In the genomic region with DNA sequence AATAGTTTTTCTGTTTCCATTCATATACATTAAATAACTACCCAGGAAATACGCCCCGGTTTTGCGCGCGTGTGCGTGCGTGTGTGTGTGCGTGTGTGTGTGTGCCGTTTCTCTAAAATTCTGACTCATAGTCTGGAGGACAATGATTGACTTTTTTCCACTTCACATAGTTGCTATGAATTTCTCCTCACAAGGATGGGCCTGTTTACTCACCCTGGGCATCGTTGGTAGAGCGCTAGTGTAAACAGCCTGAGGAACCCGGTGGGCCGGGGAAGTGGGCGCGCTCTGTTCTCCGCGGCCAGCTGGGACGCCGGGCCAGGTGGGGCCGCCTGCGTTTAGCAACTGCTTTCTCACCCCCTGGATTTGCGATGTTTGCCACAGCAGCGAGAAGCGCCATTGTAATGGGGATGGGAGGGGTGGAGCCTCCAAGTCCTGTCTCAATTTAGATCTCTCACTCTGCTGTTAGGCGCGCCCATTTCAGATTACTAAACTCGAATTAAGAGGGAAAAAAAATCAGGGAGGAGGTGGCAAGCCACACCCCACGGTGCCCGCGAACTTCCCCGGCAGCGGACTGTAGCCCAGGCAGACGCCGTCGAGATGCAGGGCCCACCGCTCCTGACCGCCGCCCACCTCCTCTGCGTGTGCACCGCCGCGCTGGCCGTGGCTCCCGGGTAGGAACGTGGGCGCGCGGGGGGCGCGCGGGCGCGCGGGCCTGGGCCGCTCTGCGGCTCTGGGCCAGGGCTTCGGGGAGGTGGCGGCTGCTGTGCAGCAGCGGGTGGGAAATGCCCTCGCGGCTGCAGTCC, we compare ENCODE assay signal across 8 cellular contexts. TPM values are rescaled to one million over a fixed set of nuclear protein-coding genes. Genes with fewer than 3 reads are reported as not detected.
DNase-seq lines count a peak whose midpoint lies in the region; ATAC-seq and TF ChIP-seq lines count a peak whose summit lies in the region.

A gene (plus strand): TSS at position 585 of the 803 bp plus-strand sequence. CDS start 13 bp downstream, at position 598.

- POLR2A ChIA-PET in RWPE1 (lab: Yijun Ruan, JAX; ENCODE audit: low non-redundant PET) = interaction anchor here (0.6 kb wide), 1 partner anchor 12 kb away, joined by 3 read pairs; no protein-coding TSS in a partner anchor

- TF ChIP-seq POLR2A in ovary (IDR thresholded peaks at IDR 0.05) = no peak

- TF ChIP-seq EP300 in ovary (IDR thresholded peaks at IDR 0.05) = no peak

- no peaks in the 10 kb centered on the region for H3K4me1 ChIP-seq in BE2C
- H3K4me1 ChIP-seq in ovary (ENCODE audit: insufficient read depth) = no peaks in the 10 kb centered on the region
- peaks cover 0 to 24% (median 16%) of the 10 kb centered on the region in 4 donors for H3K4me1 ChIP-seq in tibial artery

- peaks cover 4% of the 10 kb centered on the region for H3K9me3 Mint-ChIP-seq in glutamatergic neuron (ENCODE audit: unreplicated experiment)

- H3K27me3 Mint-ChIP-seq in glutamatergic neuron (ENCODE audit: unreplicated experiment) = no peaks in the 10 kb centered on the region

- DNase-seq in BE2C = peak; percentile 30
- DNase-seq in RWPE1 (ENCODE audit: low spot score) = peak; percentile 80
- DNase-seq in activated naive CD4-positive, alpha-beta T cell (lab: John Stamatoyannopoulos, UW) = peak in 3 of 4 experiments; percentile 21 to 54 (median 27)
- peak; percentile 54 for DNase-seq in glutamatergic neuron
- DNase-seq in ovary = peak in 2 of 5 donors; percentile 38 to 43
- peak; percentile 51 to 71 for DNase-seq in tibial artery

- H3K27me3 ChIP-seq in BE2C (peaks cover 20% of the 10 kb centered on the region), ovary (no peaks in the 10 kb centered on the region), tibial artery (no peaks in the 10 kb centered on the region)

- H3K36me3 ChIP-seq in BE2C = no peaks in the 10 kb centered on the region
- H3K36me3 ChIP-seq in ovary = no peaks in the 10 kb centered on the region
- no peaks in the 10 kb centered on the region for H3K36me3 ChIP-seq in tibial artery

- peak within 1 kb of the TSS; percentile 66 for H3K27ac Mint-ChIP-seq in glutamatergic neuron (ENCODE audit: unreplicated experiment)

- H3K4me3 ChIP-seq in BE2C (ENCODE audit: low read depth, low read length) (peak within 1 kb of the TSS; percentile 51), ovary (peak within 1 kb of the TSS; percentile 60), tibial artery (peak within 1 kb of the TSS; percentile 62 to 63)

- ATAC-seq in GM19324 (IDR thresholded peaks at IDR 0.05; ENCODE audit: low FRiP score, unreplicated experiment) (peak; percentile 64), HG03457 (IDR thresholded peaks at IDR 0.05; ENCODE audit: unreplicated experiment) (peak; percentile 48)

- CTCF ChIA-PET in RWPE1 (lab: Yijun Ruan, JAX) = no interaction called here

- H3K36me3 Mint-ChIP-seq in glutamatergic neuron (ENCODE audit: unreplicated experiment) = no peaks in the 10 kb centered on the region

- H3K27ac ChIP-seq in RWPE1 (peak within 1 kb of the TSS; percentile 100), ovary (peak within 1 kb of the TSS in 1 of 2 donors; percentile 33), tibial artery (peak within 1 kb of the TSS; percentile 76 to 84)

- H3K4me3 Mint-ChIP-seq in glutamatergic neuron (ENCODE audit: unreplicated experiment) = peak within 1 kb of the TSS; percentile 85

- WGBS in ovary, 3 donors = 2 to 3% (median 3%) methylated on average over 55 to 61 of the region's 61 CpGs

- intact Hi-C loops in ovary (cut with DNase I) (no loop called here), tibial artery (cut with DNase I; ENCODE audit: low total_unique reads) (no loop called here)

- H3K9me3 ChIP-seq in BE2C (no peaks in the 10 kb centered on the region), ovary (no peaks in the 10 kb centered on the region), tibial artery (no peaks in the 10 kb centered on the region)

- H3K4me1 Mint-ChIP-seq in glutamatergic neuron (ENCODE audit: low read depth, unreplicated experiment) = peaks cover 2% of the 10 kb centered on the region

- TF ChIP-seq CTCF in BE2C (IDR thresholded peaks at IDR 0.05; ENCODE audit: low read depth, low read length) (no peak), RWPE1 (conservative IDR thresholded peaks at IDR 0.05; ENCODE audit: low read depth) (no peak), glutamatergic neuron (IDR thresholded peaks at IDR 0.05; ENCODE audit: partially characterized antibody, unreplicated experiment) (no peak), ovary (IDR thresholded peaks at IDR 0.05) (no peak), tibial artery (IDR thresholded peaks at IDR 0.05) (no peak)

RNA-seq across cellular contexts. Expression of the gene that starts here (rescaled TPM):
- 0.15 TPM for polyA plus RNA-seq in BE2C (2012; ENCODE audit: insufficient read depth, insufficient read length, low read depth)
- 0.49 TPM for total RNA-seq in glutamatergic neuron (ENCODE audit: unreplicated experiment)
- total RNA-seq in ovary = 1 to 10 TPM; 1.5 to 5.3 (median 3.2) TPM
- polyA plus RNA-seq in ovary = 1 to 10 TPM; 1.2 to 5.8 TPM

Comparison
In these comparisons a context has a peak if more than half of its experiments do, and no peak if none do; other contexts are left out.
1. Peak in DNase-seq in glutamatergic neuron; RNA of the gene not detected or under 1 TPM.